In genomic region chrX:145716226-145716625, GRCh38 we compare ENCODE assay signal across 24 cellular contexts.
"Had no signal": no experiment of that assay in that cellular context is flagged by ENCODE, and none has a peak within 500 bp of the region (broad histone marks: within the 10 kb centered on the region; RNA-seq: fewer than 3 reads in every experiment).

No MANE protein-coding gene starts in this region.

- H3K4me1 ChIP-seq: esophagus muscularis mucosa, foreskin keratinocyte, gastrocnemius medialis, heart left ventricle had no signal

- H3K36me3 ChIP-seq: brain microvascular endothelial cell, esophagus muscularis mucosa, gastrocnemius medialis, heart left ventricle had no signal

- DNase-seq: activated CD4-positive, alpha-beta memory T cell treated with anti-CD3 and anti-CD28 coated beads, Interleukin-2, amount 10 ng/mL, durations not matched to agents 7 days and 5 days; activated CD4-positive, alpha-beta T cell treated with anti-CD3 and anti-CD28 coated beads for 1 hour; activated CD4-positive, alpha-beta T cell treated with anti-CD3 and anti-CD28 coated beads for 4 hours; activated CD4-positive, alpha-beta T cell treated with anti-CD3 and anti-CD28 coated beads, Interleukin-2, amount 10 ng/mL, durations not matched to agents 7 days and 5 days; activated CD4-positive, alpha-beta T cell treated with anti-CD3 and anti-CD28 coated beads, Interleukin-2, amount 50 U/mL, for 4 hours; activated CD8-positive, alpha-beta memory T cell treated with anti-CD3 and anti-CD28 coated beads, Interleukin-2, amount 50 U/mL, for 48 hours; activated effector memory CD4-positive, alpha-beta T cell treated with Interleukin-2 at 50 U/mL for 16 hours; activated gamma-delta T cell treated with Interleukin-2 at 50 U/mL for 16 hours; activated naive CD4-positive, alpha-beta T cell treated with anti-CD3 and anti-CD28 coated beads, Interleukin-2, amount 50 U/mL, for 16 hours; activated naive CD4-positive, alpha-beta T cell treated with Interleukin-2 at 50 U/mL for 16 hours; activated T-cell treated with anti-CD3 and anti-CD28 coated beads for 4 hours; activated T-cell treated with anti-CD3 and anti-CD28 coated beads, Interleukin-2, amount 50 U/mL, for 24 hours; amniotic stem cell; anterior cingulate cortex; brain microvascular endothelial cell; effector CD4-positive, alpha-beta T cell; effector memory CD8-positive, alpha-beta T cell; erythroblast; foreskin keratinocyte; gastrocnemius medialis; glutamatergic neuron; heart left ventricle; T-helper 2 cell had no signal

- H3K9me3 ChIP-seq: esophagus muscularis mucosa, gastrocnemius medialis had no signal
